ENCODE assay signal across 8 cellular contexts in genomic region chr22:20206709-20207215, GRCh38. TPM values are rescaled to one million over a fixed set of nuclear protein-coding genes. Genes with fewer than 3 reads are reported as not detected.
A peak's percentile ranks its signal among the peaks of the same experiment; 100 is the strongest.
DNase-seq lines count a peak whose midpoint lies in the region; ATAC-seq and TF ChIP-seq lines count a peak whose summit lies in the region.

No MANE protein-coding gene starts in this region.

- intact Hi-C loops in spleen (cut with DNase I; ENCODE audit: low total_unique reads) (no loop called here), posterior cingulate gyrus (cut with DNase I) (no loop called here)

- no peaks in the 10 kb centered on the region for H3K36me3 ChIP-seq in WERI-Rb-1
- no peaks in the 10 kb centered on the region for H3K36me3 ChIP-seq in spleen

- DNase-seq in AG04450 (ENCODE audit: low read depth, low spot score) (no peak), WERI-Rb-1 (no peak), foreskin keratinocyte (no peak), spleen (no peak), posterior cingulate gyrus (no peak), iPS-NIHi11 (ENCODE audit: low spot score) (no peak), T-helper 9 cell (no peak)

- H3K9me3 ChIP-seq in AG04450 (ENCODE audit: control insufficient read depth, insufficient read depth, low read length) (peaks cover 6% of the 10 kb centered on the region; the same call in 1 of the 2 replicates), WERI-Rb-1 (ENCODE audit: severe bottlenecking) (no peaks in the 10 kb centered on the region), spleen (no peaks in the 10 kb centered on the region)

- POLR2A ChIA-PET in AG04450 (lab: Yijun Ruan, JAX) = no interaction called here

- TF ChIP-seq POLR2A in spleen (IDR thresholded peaks at IDR 0.05) = no peak

- no peaks in the 10 kb centered on the region for H3K27me3 ChIP-seq in AG04450 (ENCODE audit: control insufficient read depth, insufficient read depth, low read length)
- H3K27me3 ChIP-seq in WERI-Rb-1 (ENCODE audit: insufficient read depth, low read depth, severe bottlenecking) = no peaks in the 10 kb centered on the region
- no peaks in the 10 kb centered on the region for H3K27me3 ChIP-seq in foreskin keratinocyte
- H3K27me3 ChIP-seq in spleen (replicated peaks in 1 of 7) = no peaks in the 10 kb centered on the region

- CTCF ChIA-PET in AG04450 (lab: Charles Lee) = no interaction called here

- H3K4me3 ChIP-seq in AG04450 (ENCODE audit: low read depth, low read length) (peak overlapping the region; percentile 70), WERI-Rb-1 (ENCODE audit: low read depth, low read length) (peak overlapping the region; percentile 11), spleen (peak overlapping the region; percentile 35 to 81 (median 64))

- TF ChIP-seq CTCF in AG04450 (IDR thresholded peaks at IDR 0.05; ENCODE audit: low read depth, low read length) (no peak), WERI-Rb-1 (IDR thresholded peaks at IDR 0.05; ENCODE audit: low read depth, low read length) (peak; percentile 27; the same call in 1 of the 2 replicates), foreskin keratinocyte (conservative IDR thresholded peaks at IDR 0.05) (peak; percentile 4), spleen (IDR thresholded peaks at IDR 0.05 in 8 of 11, conservative IDR thresholded peaks at IDR 0.05 in 3 of 11) (no peak)

- peak; percentile 20 for ATAC-seq in GM21786 (IDR thresholded peaks at IDR 0.05; ENCODE audit: unreplicated experiment)
- peak; percentile 25 for ATAC-seq in foreskin keratinocyte

- H3K4me1 ChIP-seq in foreskin keratinocyte (peaks cover 5% of the 10 kb centered on the region), spleen (peaks cover 36 to 93% (median 70%) of the 10 kb centered on the region in 6 donors)

- WGBS in spleen, 5 donors = 31 to 50% (median 33%) methylated on average over 7 to 9 of the region's 9 CpGs

- H3K27ac ChIP-seq in AG04450 (ENCODE audit: low read depth, low read length) (peak overlapping the region; percentile 52), WERI-Rb-1 (peak overlapping the region; percentile 48), foreskin keratinocyte (peak overlapping the region; percentile 87), spleen (peak overlapping the region; percentile 79 to 90 (median 87))

RNA-seq across cellular contexts. Expression of gene CCDC188, which starts 55.9 kb away (rescaled TPM):
- polyA plus RNA-seq in AG04450 (2011; rRNA removed) = not detected in 2 replicates
- polyA minus RNA-seq in AG04450 (2011; rRNA and poly(A)+ RNA removed) = not detected in 2 replicates
- total RNA-seq in foreskin keratinocyte = not detected in 2 replicates
- not detected in 2 replicates for polyA plus RNA-seq in foreskin keratinocyte
- total RNA-seq in spleen = 1 to 10 TPM in 4 of 7 donors, under 1 TPM in 2, not detected in 1; 0.69 to 7.6 (median 1.8) TPM
- polyA plus RNA-seq in spleen = 1 to 10 TPM in 2 of 3 donors, under 1 TPM in 1; 0.29 to 6.1 (median 1.7) TPM

Comparison
In these comparisons a context has a peak if more than half of its experiments do, and no peak if none do; other contexts are left out.
1. H3K4me3 ChIP-seq: peak in every context shown above with its lines; median percentile 70 in AG04450; 64 in spleen; 11 in WERI-Rb-1.
2. CTCF ChIP-seq: peak in WERI-Rb-1 (single experiment) and foreskin keratinocyte (single experiment); none in AG04450 (single experiment) and spleen (0 of 11).
3. Peak in every context shown above with its lines, with median percentiles within 50 percentile points of each other: H3K27ac ChIP-seq.